Comparison of ENCODE assay signal across 1 cellular context in the genomic region with DNA sequence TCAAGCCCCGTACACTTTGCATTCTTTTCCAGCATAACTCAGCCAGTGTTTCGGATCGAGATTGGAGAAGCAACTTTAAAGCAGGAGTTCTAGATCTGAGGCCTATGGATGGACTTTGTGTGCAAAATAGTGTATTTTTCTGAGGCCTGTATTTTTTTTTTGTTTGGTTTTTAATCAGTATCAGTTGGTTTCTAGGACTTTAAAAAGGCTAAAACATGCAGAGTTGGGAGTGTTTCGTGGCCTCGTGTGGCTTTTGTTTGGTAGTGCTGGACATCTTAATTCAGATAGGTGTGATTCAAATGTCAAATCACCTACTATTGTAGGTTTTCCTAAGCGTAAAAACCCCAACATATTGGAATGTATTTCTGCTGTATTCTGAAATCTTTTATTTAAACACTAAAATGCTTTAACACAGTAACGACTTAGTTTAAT.
TF ChIP-seq lines count a peak whose summit lies in the region.

No MANE protein-coding gene starts in this region.

TF ChIP-seq in HepG2, 621 proteins besides CTCF, POLR2A, EP300 and RAD21 (continued from another document and continues in another):
- TF ChIP-seq, protein P1, sequence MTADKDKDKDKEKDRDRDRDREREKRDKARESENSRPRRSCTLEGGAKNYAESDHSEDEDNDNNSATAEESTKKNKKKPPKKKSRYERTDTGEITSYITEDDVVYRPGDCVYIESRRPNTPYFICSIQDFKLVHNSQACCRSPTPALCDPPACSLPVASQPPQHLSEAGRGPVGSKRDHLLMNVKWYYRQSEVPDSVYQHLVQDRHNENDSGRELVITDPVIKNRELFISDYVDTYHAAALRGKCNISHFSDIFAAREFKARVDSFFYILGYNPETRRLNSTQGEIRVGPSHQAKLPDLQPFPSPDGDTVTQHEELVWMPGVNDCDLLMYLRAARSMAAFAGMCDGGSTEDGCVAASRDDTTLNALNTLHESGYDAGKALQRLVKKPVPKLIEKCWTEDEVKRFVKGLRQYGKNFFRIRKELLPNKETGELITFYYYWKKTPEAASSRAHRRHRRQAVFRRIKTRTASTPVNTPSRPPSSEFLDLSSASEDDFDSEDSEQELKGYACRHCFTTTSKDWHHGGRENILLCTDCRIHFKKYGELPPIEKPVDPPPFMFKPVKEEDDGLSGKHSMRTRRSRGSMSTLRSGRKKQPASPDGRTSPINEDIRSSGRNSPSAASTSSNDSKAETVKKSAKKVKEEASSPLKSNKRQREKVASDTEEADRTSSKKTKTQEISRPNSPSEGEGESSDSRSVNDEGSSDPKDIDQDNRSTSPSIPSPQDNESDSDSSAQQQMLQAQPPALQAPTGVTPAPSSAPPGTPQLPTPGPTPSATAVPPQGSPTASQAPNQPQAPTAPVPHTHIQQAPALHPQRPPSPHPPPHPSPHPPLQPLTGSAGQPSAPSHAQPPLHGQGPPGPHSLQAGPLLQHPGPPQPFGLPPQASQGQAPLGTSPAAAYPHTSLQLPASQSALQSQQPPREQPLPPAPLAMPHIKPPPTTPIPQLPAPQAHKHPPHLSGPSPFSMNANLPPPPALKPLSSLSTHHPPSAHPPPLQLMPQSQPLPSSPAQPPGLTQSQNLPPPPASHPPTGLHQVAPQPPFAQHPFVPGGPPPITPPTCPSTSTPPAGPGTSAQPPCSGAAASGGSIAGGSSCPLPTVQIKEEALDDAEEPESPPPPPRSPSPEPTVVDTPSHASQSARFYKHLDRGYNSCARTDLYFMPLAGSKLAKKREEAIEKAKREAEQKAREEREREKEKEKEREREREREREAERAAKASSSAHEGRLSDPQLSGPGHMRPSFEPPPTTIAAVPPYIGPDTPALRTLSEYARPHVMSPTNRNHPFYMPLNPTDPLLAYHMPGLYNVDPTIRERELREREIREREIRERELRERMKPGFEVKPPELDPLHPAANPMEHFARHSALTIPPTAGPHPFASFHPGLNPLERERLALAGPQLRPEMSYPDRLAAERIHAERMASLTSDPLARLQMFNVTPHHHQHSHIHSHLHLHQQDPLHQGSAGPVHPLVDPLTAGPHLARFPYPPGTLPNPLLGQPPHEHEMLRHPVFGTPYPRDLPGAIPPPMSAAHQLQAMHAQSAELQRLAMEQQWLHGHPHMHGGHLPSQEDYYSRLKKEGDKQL (CRISPR knock-in tag; IDR thresholded peaks at IDR 0.05; ENCODE audit: low read depth), result no peak; the same call in 1 of the 2 replicates
- TF ChIP-seq KDM4B (CRISPR knock-in tag; IDR thresholded peaks at IDR 0.05) (peak; percentile 93; the same call in 1 of the 2 replicates), PBX2 (CRISPR knock-in tag; IDR thresholded peaks at IDR 0.05) (no peak), SIN3B (IDR thresholded peaks at IDR 0.05; ENCODE audit: low read length) (0 out of 2 replicates have a peak, but pooled peaks have one; percentile 32), NFKB2 (CRISPR knock-in tag; IDR thresholded peaks at IDR 0.05; ENCODE audit: borderline replicate concordance) (no peak; the same call in 1 of the 2 replicates), ELF4 (CRISPR knock-in tag; IDR thresholded peaks at IDR 0.05; ENCODE audit: borderline replicate concordance) (peak; percentile 51; the same call in 1 of the 2 replicates), ZNF225 (CRISPR knock-in tag; IDR thresholded peaks at IDR 0.05) (no peak), ZNF609 (CRISPR knock-in tag; IDR thresholded peaks at IDR 0.05; ENCODE audit: borderline replicate concordance) (no peak), MIXL1 (CRISPR knock-in tag; IDR thresholded peaks at IDR 0.05) (no peak), ZNF660 (CRISPR knock-in tag; IDR thresholded peaks at IDR 0.05; ENCODE audit: borderline replicate concordance, low read depth) (no peak), IRF2 (CRISPR knock-in tag; IDR thresholded peaks at IDR 0.05) (no peak), ZGPAT (CRISPR knock-in tag; IDR thresholded peaks at IDR 0.05) (no peak; the same call in 1 of the 2 replicates), NKX3-1 (CRISPR knock-in tag; IDR thresholded peaks at IDR 0.05) (peak; percentile 12; the same call in 1 of the 2 replicates), MBD4 (IDR thresholded peaks at IDR 0.05; ENCODE audit: borderline replicate concordance, low read length) (0 out of 2 replicates have a peak, but pooled peaks have one; percentile 30), TRIM24 (CRISPR knock-in tag; IDR thresholded peaks at IDR 0.05) (no peak), ZSCAN22 (CRISPR knock-in tag; IDR thresholded peaks at IDR 0.05) (no peak), ATF7 (IDR thresholded peaks at IDR 0.05) (no peak; the same call in 1 of the 2 replicates), ATF7 (CRISPR knock-in tag; IDR thresholded peaks at IDR 0.05) (no peak), TIGD3 (CRISPR knock-in tag; IDR thresholded peaks at IDR 0.05; ENCODE audit: borderline replicate concordance) (no peak), ZSCAN29 (CRISPR knock-in tag; conservative IDR thresholded peaks at IDR 0.05) (no peak), U2AF2 (IDR thresholded peaks at IDR 0.05; ENCODE audit: low read depth, low read length) (no peak), NCOA2 (CRISPR knock-in tag; IDR thresholded peaks at IDR 0.05) (no peak), RXRB (CRISPR knock-in tag; IDR thresholded peaks at IDR 0.05; ENCODE audit: borderline replicate concordance) (no peak), ZNF253 (CRISPR knock-in tag; IDR thresholded peaks at IDR 0.05; ENCODE audit: borderline replicate concordance) (no peak), THAP8 (CRISPR knock-in tag; IDR thresholded peaks at IDR 0.05; ENCODE audit: borderline replicate concordance) (no peak), HNRNPLL (IDR thresholded peaks at IDR 0.05; ENCODE audit: low read depth, low read length, poor library complexity, severe bottlenecking) (no peak)
- TF ChIP-seq, protein P2, sequence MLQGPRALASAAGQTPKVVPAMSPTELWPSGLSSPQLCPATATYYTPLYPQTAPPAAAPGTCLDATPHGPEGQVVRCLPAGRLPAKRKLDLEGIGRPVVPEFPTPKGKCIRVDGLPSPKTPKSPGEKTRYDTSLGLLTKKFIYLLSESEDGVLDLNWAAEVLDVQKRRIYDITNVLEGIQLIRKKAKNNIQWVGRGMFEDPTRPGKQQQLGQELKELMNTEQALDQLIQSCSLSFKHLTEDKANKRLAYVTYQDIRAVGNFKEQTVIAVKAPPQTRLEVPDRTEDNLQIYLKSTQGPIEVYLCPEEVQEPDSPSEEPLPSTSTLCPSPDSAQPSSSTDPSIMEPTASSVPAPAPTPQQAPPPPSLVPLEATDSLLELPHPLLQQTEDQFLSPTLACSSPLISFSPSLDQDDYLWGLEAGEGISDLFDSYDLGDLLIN (CRISPR knock-in tag; IDR thresholded peaks at IDR 0.05; ENCODE audit: borderline replicate concordance), result no peak
- TF ChIP-seq, protein P3, sequence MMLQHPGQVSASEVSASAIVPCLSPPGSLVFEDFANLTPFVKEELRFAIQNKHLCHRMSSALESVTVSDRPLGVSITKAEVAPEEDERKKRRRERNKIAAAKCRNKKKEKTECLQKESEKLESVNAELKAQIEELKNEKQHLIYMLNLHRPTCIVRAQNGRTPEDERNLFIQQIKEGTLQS (CRISPR knock-in tag; IDR thresholded peaks at IDR 0.05), result no peak
- TF ChIP-seq, protein P4, sequence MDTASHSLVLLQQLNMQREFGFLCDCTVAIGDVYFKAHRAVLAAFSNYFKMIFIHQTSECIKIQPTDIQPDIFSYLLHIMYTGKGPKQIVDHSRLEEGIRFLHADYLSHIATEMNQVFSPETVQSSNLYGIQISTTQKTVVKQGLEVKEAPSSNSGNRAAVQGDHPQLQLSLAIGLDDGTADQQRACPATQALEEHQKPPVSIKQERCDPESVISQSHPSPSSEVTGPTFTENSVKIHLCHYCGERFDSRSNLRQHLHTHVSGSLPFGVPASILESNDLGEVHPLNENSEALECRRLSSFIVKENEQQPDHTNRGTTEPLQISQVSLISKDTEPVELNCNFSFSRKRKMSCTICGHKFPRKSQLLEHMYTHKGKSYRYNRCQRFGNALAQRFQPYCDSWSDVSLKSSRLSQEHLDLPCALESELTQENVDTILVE (CRISPR knock-in tag; IDR thresholded peaks at IDR 0.05), result 0 out of 2 replicates have a peak, but pooled peaks have one; percentile 67
- TF ChIP-seq, protein P5, sequence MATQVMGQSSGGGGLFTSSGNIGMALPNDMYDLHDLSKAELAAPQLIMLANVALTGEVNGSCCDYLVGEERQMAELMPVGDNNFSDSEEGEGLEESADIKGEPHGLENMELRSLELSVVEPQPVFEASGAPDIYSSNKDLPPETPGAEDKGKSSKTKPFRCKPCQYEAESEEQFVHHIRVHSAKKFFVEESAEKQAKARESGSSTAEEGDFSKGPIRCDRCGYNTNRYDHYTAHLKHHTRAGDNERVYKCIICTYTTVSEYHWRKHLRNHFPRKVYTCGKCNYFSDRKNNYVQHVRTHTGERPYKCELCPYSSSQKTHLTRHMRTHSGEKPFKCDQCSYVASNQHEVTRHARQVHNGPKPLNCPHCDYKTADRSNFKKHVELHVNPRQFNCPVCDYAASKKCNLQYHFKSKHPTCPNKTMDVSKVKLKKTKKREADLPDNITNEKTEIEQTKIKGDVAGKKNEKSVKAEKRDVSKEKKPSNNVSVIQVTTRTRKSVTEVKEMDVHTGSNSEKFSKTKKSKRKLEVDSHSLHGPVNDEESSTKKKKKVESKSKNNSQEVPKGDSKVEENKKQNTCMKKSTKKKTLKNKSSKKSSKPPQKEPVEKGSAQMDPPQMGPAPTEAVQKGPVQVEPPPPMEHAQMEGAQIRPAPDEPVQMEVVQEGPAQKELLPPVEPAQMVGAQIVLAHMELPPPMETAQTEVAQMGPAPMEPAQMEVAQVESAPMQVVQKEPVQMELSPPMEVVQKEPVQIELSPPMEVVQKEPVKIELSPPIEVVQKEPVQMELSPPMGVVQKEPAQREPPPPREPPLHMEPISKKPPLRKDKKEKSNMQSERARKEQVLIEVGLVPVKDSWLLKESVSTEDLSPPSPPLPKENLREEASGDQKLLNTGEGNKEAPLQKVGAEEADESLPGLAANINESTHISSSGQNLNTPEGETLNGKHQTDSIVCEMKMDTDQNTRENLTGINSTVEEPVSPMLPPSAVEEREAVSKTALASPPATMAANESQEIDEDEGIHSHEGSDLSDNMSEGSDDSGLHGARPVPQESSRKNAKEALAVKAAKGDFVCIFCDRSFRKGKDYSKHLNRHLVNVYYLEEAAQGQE (IDR thresholded peaks at IDR 0.05; ENCODE audit: borderline replicate concordance in 1 of 2, low read depth in 1 of 2, low read length in 2 of 2), result peak in 1 of 2 experiments; percentile 81; a peak in 2 of 4 replicates
- TF ChIP-seq, protein P6, sequence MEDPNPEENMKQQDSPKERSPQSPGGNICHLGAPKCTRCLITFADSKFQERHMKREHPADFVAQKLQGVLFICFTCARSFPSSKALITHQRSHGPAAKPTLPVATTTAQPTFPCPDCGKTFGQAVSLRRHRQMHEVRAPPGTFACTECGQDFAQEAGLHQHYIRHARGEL (CRISPR knock-in tag; IDR thresholded peaks at IDR 0.05), result no peak
